In the genomic region with DNA sequence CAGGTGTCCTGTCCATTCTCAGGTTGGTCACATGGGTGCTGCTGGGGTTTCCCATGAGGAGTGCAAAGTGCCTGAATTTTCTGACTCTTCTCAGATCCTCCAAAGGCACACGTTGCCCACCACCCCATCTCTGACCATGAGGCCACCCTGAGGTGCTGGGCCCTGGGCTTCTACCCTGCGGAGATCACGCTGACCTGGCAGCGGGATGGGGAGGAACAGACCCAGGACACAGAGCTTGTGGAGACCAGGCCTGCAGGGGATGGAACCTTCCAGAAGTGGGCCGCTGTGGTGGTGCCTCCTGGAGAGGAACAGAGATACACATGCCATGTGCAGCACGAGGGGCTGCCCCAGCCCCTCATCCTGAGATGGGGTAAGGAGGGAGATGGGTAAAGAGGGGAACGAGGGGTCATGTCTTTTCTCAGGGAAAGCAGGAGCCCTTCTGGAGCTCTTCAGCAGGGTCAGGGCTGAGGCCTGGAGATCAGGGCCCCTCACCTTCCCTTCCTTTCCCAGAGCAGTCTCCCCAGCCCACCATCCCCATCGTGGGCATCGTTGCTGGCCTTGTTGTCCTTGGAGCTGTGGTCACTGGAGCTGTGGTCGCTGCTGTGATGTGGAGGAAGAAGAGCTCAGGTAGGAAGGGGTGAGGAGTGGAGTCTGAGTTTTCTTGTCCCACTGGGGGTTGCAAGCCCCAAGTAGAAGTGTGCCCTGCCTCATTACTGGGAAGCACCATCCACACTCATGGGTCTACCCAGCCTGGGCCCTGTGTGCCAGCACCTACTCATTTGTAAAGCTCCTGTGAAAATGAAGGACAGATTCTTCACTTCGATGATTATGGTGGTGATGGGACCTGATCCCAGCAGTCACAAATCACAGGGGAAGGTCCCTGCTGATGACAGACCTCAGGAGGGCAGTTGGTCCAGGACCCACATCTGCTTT, we compare ENCODE assay signal across 1 cellular context.
TF ChIP-seq lines count a peak whose summit lies in the region.

No MANE protein-coding gene starts in this region.

TF ChIP-seq in GM12878, 131 proteins besides CTCF, POLR2A, EP300 and RAD21:
- peak; percentile 59 for TF ChIP-seq POLR2AphosphoS2 (IDR thresholded peaks at IDR 0.05; ENCODE audit: low read depth, low read length)
- no peak for TF ChIP-seq JUND (IDR thresholded peaks at IDR 0.05; ENCODE audit: low read depth, low read length)
- no peak for TF ChIP-seq BHLHE40 (IDR thresholded peaks at IDR 0.05; ENCODE audit: borderline replicate concordance in 1 of 2, low read depth in 2 of 2, low read length in 1 of 2)
- no peak for TF ChIP-seq MYC (IDR thresholded peaks at IDR 0.05; ENCODE audit: insufficient read depth, insufficient read length, insufficient replicate concordance, low read length, severe bottlenecking)
- peak; percentile 48; the same call in 1 of the 2 replicates for TF ChIP-seq POLR2AphosphoS5 (IDR thresholded peaks at IDR 0.05; ENCODE audit: low read length)
- TF ChIP-seq BACH1 (IDR thresholded peaks at IDR 0.05; ENCODE audit: borderline replicate concordance): no peak
- TF ChIP-seq, protein P1, sequence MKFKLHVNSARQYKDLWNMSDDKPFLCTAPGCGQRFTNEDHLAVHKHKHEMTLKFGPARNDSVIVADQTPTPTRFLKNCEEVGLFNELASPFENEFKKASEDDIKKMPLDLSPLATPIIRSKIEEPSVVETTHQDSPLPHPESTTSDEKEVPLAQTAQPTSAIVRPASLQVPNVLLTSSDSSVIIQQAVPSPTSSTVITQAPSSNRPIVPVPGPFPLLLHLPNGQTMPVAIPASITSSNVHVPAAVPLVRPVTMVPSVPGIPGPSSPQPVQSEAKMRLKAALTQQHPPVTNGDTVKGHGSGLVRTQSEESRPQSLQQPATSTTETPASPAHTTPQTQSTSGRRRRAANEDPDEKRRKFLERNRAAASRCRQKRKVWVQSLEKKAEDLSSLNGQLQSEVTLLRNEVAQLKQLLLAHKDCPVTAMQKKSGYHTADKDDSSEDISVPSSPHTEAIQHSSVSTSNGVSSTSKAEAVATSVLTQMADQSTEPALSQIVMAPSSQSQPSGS (IDR thresholded peaks at IDR 0.05; ENCODE audit: low read length): no peak
- TF ChIP-seq LARP7 (IDR thresholded peaks at IDR 0.05): no peak
- TF ChIP-seq, protein P2, sequence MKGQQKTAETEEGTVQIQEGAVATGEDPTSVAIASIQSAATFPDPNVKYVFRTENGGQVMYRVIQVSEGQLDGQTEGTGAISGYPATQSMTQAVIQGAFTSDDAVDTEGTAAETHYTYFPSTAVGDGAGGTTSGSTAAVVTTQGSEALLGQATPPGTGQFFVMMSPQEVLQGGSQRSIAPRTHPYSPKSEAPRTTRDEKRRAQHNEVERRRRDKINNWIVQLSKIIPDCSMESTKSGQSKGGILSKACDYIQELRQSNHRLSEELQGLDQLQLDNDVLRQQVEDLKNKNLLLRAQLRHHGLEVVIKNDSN (IDR thresholded peaks at IDR 0.05; ENCODE audit: borderline replicate concordance, extremely low read length, insufficient read depth, low read depth, low read length): no peak
